In the genomic region with DNA sequence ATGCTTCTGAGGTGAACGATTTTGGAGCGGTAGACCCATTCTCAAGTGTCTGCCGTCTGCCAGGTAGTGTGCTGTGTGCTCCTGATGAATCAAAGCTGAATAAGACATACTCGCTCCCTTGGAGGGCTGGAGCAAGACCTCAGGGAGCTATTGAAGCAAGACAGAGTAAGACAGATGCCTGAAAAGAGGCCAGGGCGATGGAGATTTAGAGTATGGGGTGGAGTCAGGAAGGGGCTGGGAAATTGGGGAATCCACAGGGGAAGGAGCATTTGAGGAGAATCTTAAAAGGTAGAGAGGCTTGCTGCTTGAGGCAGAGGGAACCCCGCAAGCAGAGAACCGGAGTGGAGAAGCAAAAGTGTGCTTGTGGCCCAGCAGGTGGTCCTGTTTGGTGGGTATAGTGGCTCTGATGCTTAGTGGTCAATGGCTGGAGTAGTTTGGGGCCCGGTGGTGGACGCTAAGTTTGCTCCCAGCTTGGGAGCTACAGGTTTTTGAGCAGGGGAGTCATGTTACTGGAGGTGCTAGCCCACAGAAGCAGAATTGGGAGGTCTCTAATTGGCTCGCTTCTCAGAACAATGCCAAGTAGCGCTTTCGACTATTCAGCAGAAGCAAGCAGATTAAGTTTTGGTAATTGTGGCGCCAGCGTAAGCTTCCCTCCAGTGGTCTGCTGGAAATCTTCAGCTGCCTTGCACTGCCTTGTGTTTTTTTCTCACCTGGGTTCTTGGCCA, we compare ENCODE assay signal across 1 cellular context.
TF ChIP-seq lines count a peak whose summit lies in the region.

No MANE protein-coding gene starts in this region.

TF ChIP-seq in HepG2, 621 proteins besides CTCF, POLR2A, EP300 and RAD21:
- TF ChIP-seq ARNT (IDR thresholded peaks at IDR 0.05) (no peak), ZXDC (CRISPR knock-in tag; IDR thresholded peaks at IDR 0.05) (0 out of 2 replicates have a peak, but pooled peaks have one; percentile 43), ZNF512B (CRISPR knock-in tag; IDR thresholded peaks at IDR 0.05; ENCODE audit: borderline replicate concordance) (no peak), HDAC1 (CRISPR knock-in tag; IDR thresholded peaks at IDR 0.05) (0 out of 2 replicates have a peak, but pooled peaks have one; percentile 3), ZNF260 (CRISPR knock-in tag; IDR thresholded peaks at IDR 0.05; ENCODE audit: borderline replicate concordance, low read depth) (no peak), SOX5 (CRISPR knock-in tag; IDR thresholded peaks at IDR 0.05; ENCODE audit: borderline replicate concordance) (no peak), WIZ (CRISPR knock-in tag; IDR thresholded peaks at IDR 0.05) (0 out of 2 replicates have a peak, but pooled peaks have one; percentile 7), ZNF839 (CRISPR knock-in tag; IDR thresholded peaks at IDR 0.05; ENCODE audit: borderline replicate concordance) (0 out of 2 replicates have a peak, but pooled peaks have one; percentile 20), TAF1 (CRISPR knock-in tag; IDR thresholded peaks at IDR 0.05) (0 out of 2 replicates have a peak, but pooled peaks have one; percentile 1)
- TF ChIP-seq, protein P1, sequence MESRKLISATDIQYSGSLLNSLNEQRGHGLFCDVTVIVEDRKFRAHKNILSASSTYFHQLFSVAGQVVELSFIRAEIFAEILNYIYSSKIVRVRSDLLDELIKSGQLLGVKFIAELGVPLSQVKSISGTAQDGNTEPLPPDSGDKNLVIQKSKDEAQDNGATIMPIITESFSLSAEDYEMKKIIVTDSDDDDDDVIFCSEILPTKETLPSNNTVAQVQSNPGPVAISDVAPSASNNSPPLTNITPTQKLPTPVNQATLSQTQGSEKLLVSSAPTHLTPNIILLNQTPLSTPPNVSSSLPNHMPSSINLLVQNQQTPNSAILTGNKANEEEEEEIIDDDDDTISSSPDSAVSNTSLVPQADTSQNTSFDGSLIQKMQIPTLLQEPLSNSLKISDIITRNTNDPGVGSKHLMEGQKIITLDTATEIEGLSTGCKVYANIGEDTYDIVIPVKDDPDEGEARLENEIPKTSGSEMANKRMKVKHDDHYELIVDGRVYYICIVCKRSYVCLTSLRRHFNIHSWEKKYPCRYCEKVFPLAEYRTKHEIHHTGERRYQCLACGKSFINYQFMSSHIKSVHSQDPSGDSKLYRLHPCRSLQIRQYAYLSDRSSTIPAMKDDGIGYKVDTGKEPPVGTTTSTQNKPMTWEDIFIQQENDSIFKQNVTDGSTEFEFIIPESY (CRISPR knock-in tag; IDR thresholded peaks at IDR 0.05): peak; percentile 30; the same call in 1 of the 2 replicates
TF ChIP-seq in HepG2: peak in this region for 6.
